In genomic region chr17:45147581-45148182, GRCh38 we compare ENCODE assay signal across 1 cellular context.
TF ChIP-seq lines count a peak whose summit lies in the region.

No MANE protein-coding gene starts in this region.

TF ChIP-seq in HEK293, 187 proteins besides CTCF, POLR2A, EP300 and RAD21 (continued from another document):
- TF ChIP-seq ZNF398 (tag by site-specific recombination; IDR thresholded peaks at IDR 0.05): peak; percentile 95
- peak; percentile 94 for TF ChIP-seq ZNF660 (tag by site-specific recombination; IDR thresholded peaks at IDR 0.05)
- no peak for TF ChIP-seq ZNF548 (tag by site-specific recombination; IDR thresholded peaks at IDR 0.05)
- TF ChIP-seq FEZF1 (tag by site-specific recombination; IDR thresholded peaks at IDR 0.05): peak; percentile 14; the same call in 1 of the 2 replicates
- TF ChIP-seq MZF1 (tag by site-specific recombination; IDR thresholded peaks at IDR 0.05; ENCODE audit: borderline replicate concordance): peak; percentile 70; the same call in 1 of the 2 replicates
- no peak for TF ChIP-seq ZNF211 (tag by site-specific recombination; IDR thresholded peaks at IDR 0.05; ENCODE audit: low read depth)
- peak; percentile 89; the same call in 1 of the 2 replicates for TF ChIP-seq ZNF184 (tag by site-specific recombination; IDR thresholded peaks at IDR 0.05)
- TF ChIP-seq KLF9 (tag by site-specific recombination; IDR thresholded peaks at IDR 0.05; ENCODE audit: low read depth): peak; percentile 74; the same call in 1 of the 2 replicates
- TF ChIP-seq SALL2 (tag by site-specific recombination; IDR thresholded peaks at IDR 0.05; ENCODE audit: borderline replicate concordance): 0 out of 2 replicates have a peak, but pooled peaks have one; percentile 76
- TF ChIP-seq ZNF391 (tag by site-specific recombination; IDR thresholded peaks at IDR 0.05; ENCODE audit: borderline replicate concordance, low read depth): peak; percentile 95
- TF ChIP-seq OVOL3 (tag by site-specific recombination; IDR thresholded peaks at IDR 0.05): peak; percentile 59; the same call in 1 of the 2 replicates
- 0 out of 2 replicates have a peak, but pooled peaks have one; percentile 69 for TF ChIP-seq GLI4 (tag by site-specific recombination; IDR thresholded peaks at IDR 0.05)
- TF ChIP-seq ZNF362 (tag by site-specific recombination; IDR thresholded peaks at IDR 0.05): no peak
- no peak for TF ChIP-seq ATF2 (tag by site-specific recombination; IDR thresholded peaks at IDR 0.05; ENCODE audit: low read depth)
- TF ChIP-seq ZNF146 (tag by site-specific recombination; IDR thresholded peaks at IDR 0.05): peak; percentile 93
- TF ChIP-seq ZNF596 (tag by site-specific recombination; IDR thresholded peaks at IDR 0.05): no peak
- TF ChIP-seq ZSCAN23 (tag by site-specific recombination; IDR thresholded peaks at IDR 0.05): peak; percentile 90
- TF ChIP-seq ZNF654 (tag by site-specific recombination; IDR thresholded peaks at IDR 0.05; ENCODE audit: low read depth): peak; percentile 38
- TF ChIP-seq KLF7 (tag by site-specific recombination; IDR thresholded peaks at IDR 0.05; ENCODE audit: borderline replicate concordance): peak; percentile 90
- TF ChIP-seq ZNF248 (tag by site-specific recombination; IDR thresholded peaks at IDR 0.05): no peak
- TF ChIP-seq ZBTB21 (tag by site-specific recombination; IDR thresholded peaks at IDR 0.05): peak; percentile 74
- TF ChIP-seq ZBTB6 (tag by site-specific recombination; IDR thresholded peaks at IDR 0.05): peak; percentile 40; the same call in 1 of the 2 replicates
- TF ChIP-seq ZNF354C (tag by site-specific recombination; IDR thresholded peaks at IDR 0.05; ENCODE audit: borderline replicate concordance, low read depth): no peak
- TF ChIP-seq KLF10 (tag by site-specific recombination; IDR thresholded peaks at IDR 0.05): peak; percentile 84
- TF ChIP-seq GLI2 (tag by site-specific recombination; IDR thresholded peaks at IDR 0.05; ENCODE audit: borderline replicate concordance, low read depth): no peak
- TF ChIP-seq ZBTB17 (tag by site-specific recombination; IDR thresholded peaks at IDR 0.05): peak; percentile 10
- TF ChIP-seq BCL11B (tag by site-specific recombination; IDR thresholded peaks at IDR 0.05; ENCODE audit: low read depth): 0 out of 2 replicates have a peak, but pooled peaks have one; percentile 39
- TF ChIP-seq ZXDB (tag by site-specific recombination; IDR thresholded peaks at IDR 0.05): peak; percentile 92
- TF ChIP-seq ZNF121 (tag by site-specific recombination; IDR thresholded peaks at IDR 0.05): no peak
- no peak for TF ChIP-seq ZNF624 (tag by site-specific recombination; IDR thresholded peaks at IDR 0.05)
- TF ChIP-seq ZNF266 (tag by site-specific recombination; IDR thresholded peaks at IDR 0.05; ENCODE audit: low read depth): no peak
- peak; percentile 84 for TF ChIP-seq ZNF561 (tag by site-specific recombination; IDR thresholded peaks at IDR 0.05; ENCODE audit: borderline replicate concordance)
- TF ChIP-seq REPIN1 (tag by site-specific recombination; IDR thresholded peaks at IDR 0.05; ENCODE audit: low read depth): peak; percentile 82; the same call in 1 of the 2 replicates
- 0 out of 2 replicates have a peak, but pooled peaks have one; percentile 29 for TF ChIP-seq ZNF19 (tag by site-specific recombination; IDR thresholded peaks at IDR 0.05; ENCODE audit: low read depth)
- no peak for TF ChIP-seq ZNF174 (tag by site-specific recombination; IDR thresholded peaks at IDR 0.05)
- TF ChIP-seq ZNF157 (tag by site-specific recombination; IDR thresholded peaks at IDR 0.05): no peak
- no peak for TF ChIP-seq ZNF621 (tag by site-specific recombination; IDR thresholded peaks at IDR 0.05)
- no peak for TF ChIP-seq ZNF138 (tag by site-specific recombination; IDR thresholded peaks at IDR 0.05; ENCODE audit: borderline replicate concordance)
- TF ChIP-seq ZNF544 (tag by site-specific recombination; IDR thresholded peaks at IDR 0.05): no peak
- TF ChIP-seq YY2 (tag by site-specific recombination; IDR thresholded peaks at IDR 0.05): peak; percentile 50
- TF ChIP-seq ZNF792 (tag by site-specific recombination; IDR thresholded peaks at IDR 0.05): no peak
- TF ChIP-seq ZNF518A (tag by site-specific recombination; conservative IDR thresholded peaks at IDR 0.05; ENCODE audit: low read depth): no peak
- TF ChIP-seq SP2 (tag by site-specific recombination; IDR thresholded peaks at IDR 0.05): peak; percentile 57
- peak; percentile 71 for TF ChIP-seq ZSCAN4 (tag by site-specific recombination; IDR thresholded peaks at IDR 0.05)
- TF ChIP-seq TCF7L2 (IDR thresholded peaks at IDR 0.05; ENCODE audit: borderline replicate concordance, low read depth, low read length): peak; percentile 60; the same call in 1 of the 2 replicates
- TF ChIP-seq KLF16 (tag by site-specific recombination; IDR thresholded peaks at IDR 0.05): peak; percentile 95
- peak; percentile 85 for TF ChIP-seq SP7 (tag by site-specific recombination; IDR thresholded peaks at IDR 0.05)
- no peak for TF ChIP-seq ZBTB48 (tag by site-specific recombination; IDR thresholded peaks at IDR 0.05)
- TF ChIP-seq ZNF48 (tag by site-specific recombination; IDR thresholded peaks at IDR 0.05): no peak
TF ChIP-seq in HEK293: peak in this region for 87.
